In the genomic region with DNA sequence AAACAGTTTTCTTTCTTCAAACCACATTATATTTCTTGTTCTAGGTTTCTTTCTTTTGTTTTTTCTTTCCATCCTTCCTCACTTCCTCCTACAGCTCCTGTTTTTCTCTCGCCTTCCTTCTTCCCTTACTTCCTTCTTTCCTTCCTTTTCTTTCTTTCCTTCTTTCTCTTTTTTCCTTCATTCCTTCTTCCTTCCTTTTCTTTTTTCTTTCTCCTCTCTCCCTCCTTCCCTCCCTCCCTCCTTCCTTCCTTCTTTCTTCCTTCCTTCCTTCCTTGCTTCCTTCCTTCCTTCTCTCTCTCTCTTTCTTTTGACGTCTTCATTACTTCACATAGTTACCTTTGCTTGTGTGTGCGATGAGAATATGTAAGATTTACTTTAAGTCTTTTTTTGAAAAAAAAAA, we compare ENCODE assay signal across 3 cellular contexts.
TF ChIP-seq lines count a peak whose summit lies in the region.

No MANE protein-coding gene starts in this region.

TF ChIP-seq in HepG2, 621 proteins besides CTCF, POLR2A, EP300 and RAD21:
- no peak for TF ChIP-seq U2AF1 (optimal IDR thresholded peaks at IDR 0.05; ENCODE audit: low read depth, low read length)
- TF ChIP-seq, protein P1, sequence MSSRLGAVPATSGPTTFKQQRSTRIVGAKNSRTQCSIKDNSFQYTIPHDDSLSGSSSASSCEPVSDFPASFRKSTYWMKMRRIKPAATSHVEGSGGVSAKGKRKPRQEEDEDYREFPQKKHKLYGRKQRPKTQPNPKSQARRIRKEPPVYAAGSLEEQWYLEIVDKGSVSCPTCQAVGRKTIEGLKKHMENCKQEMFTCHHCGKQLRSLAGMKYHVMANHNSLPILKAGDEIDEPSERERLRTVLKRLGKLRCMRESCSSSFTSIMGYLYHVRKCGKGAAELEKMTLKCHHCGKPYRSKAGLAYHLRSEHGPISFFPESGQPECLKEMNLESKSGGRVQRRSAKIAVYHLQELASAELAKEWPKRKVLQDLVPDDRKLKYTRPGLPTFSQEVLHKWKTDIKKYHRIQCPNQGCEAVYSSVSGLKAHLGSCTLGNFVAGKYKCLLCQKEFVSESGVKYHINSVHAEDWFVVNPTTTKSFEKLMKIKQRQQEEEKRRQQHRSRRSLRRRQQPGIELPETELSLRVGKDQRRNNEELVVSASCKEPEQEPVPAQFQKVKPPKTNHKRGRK (CRISPR knock-in tag; IDR thresholded peaks at IDR 0.05): 0 out of 2 replicates have a peak, but pooled peaks have one; percentile 53
TF ChIP-seq in HepG2: peak in this region for 1.

TF ChIP-seq in HEK293, 187 proteins besides CTCF, POLR2A, EP300 and RAD21:
- peak; percentile 51 for TF ChIP-seq ZNF366 (tag by site-specific recombination; conservative IDR thresholded peaks at IDR 0.05)
- TF ChIP-seq ZNF19 (tag by site-specific recombination; IDR thresholded peaks at IDR 0.05; ENCODE audit: low read depth): no peak

TF ChIP-seq in WTC11, 78 proteins besides CTCF, POLR2A, EP300 and RAD21:
- TF ChIP-seq, protein P1 (CRISPR knock-in tag; IDR thresholded peaks at IDR 0.05; ENCODE audit: borderline replicate concordance): peak; percentile 81; the same call in 1 of the 2 replicates
- TF ChIP-seq HMGA2 (CRISPR knock-in tag; IDR thresholded peaks at IDR 0.05): no peak
